Comparison of ENCODE assay signal across 25 cellular contexts in genomic region chr15:71042356-71042922, GRCh38.
DNase-seq lines count a peak whose midpoint lies in the region; ATAC-seq, FAIRE-seq and TF ChIP-seq lines count a peak whose summit lies in the region.
"Had no signal": no experiment of that assay in that cellular context is flagged by ENCODE, and none has a peak within 500 bp of the region (broad histone marks: within the 10 kb centered on the region; RNA-seq: fewer than 3 reads in every experiment).

No MANE protein-coding gene starts in this region.

- H3K27me3 Mint-ChIP-seq in osteocyte (ENCODE audit: unreplicated experiment) = no peaks in the 10 kb centered on the region

- H3K9ac ChIP-seq in HUES6 (ENCODE audit: low read length) = no peak overlapping the region

- DNase-seq in bronchial epithelial cell (ENCODE audit: low read depth) (peak; percentile 35), iris pigment epithelial cell (ENCODE audit: low read depth) (peak; percentile 47), urothelium cell line (ENCODE audit: low spot score) (no peak), osteocyte (ENCODE audit: extremely low spot score, unreplicated experiment) (no peak), suprapubic skin (ENCODE audit: low spot score in 2 of 2) (no peak)
- DNase-seq: DMS53, EL, Kasumi-1, MG63, NCI-H1417, NCI-H1694 treated with DMSO at 0.1 percent for 48 hours, NCI-H2081 treated with DMSO at 0.1 percent for 48 hours, NCI-H2171 treated with DMSO at 0.1 percent for 48 hours, NCI-H524 treated with DMSO at 0.1 percent for 48 hours, NCI-H82, SJCRH30 had no signal

- TF ChIP-seq POLR2A in suprapubic skin (IDR thresholded peaks at IDR 0.05) = no peak

- no peaks in the 10 kb centered on the region for H3K36me3 Mint-ChIP-seq in osteocyte (ENCODE audit: unreplicated experiment)
- H3K36me3 Mint-ChIP-seq: CD14-positive monocyte had no signal

- H3K4me3 ChIP-seq in ACC112 (ENCODE audit: low read depth, low read length) (no peak overlapping the region), HUES6 (ENCODE audit: low read depth, low read length) (no peak overlapping the region), bronchial epithelial cell (ENCODE audit: low read depth, low read length) (no peak overlapping the region), suprapubic skin (no peak overlapping the region)
- H3K4me3 ChIP-seq: GM23338, HAP-1, MG63, SJCRH30 had no signal

- FAIRE-seq in bronchial epithelial cell (lab: Jason Lieb, UNC) (no peak), urothelium cell line (lab: Jason Lieb, UNC) (no peak)
- FAIRE-seq: D721Med had no signal

- WGBS in suprapubic skin = 79% methylated on average over 3 of the region's 3 CpGs

- H3K27ac ChIP-seq in ACC112 (ENCODE audit: low read depth, low read length) (peak overlapping the region; percentile 71), HUES6 (ENCODE audit: low read depth, low read length) (0 out of 2 replicates have a peak overlapping the region, but pooled peaks have one; percentile 38), suprapubic skin (no peak overlapping the region)
- H3K27ac ChIP-seq: SJCRH30 had no signal

- TF ChIP-seq EP300 in suprapubic skin (IDR thresholded peaks at IDR 0.05) = no peak

- TF ChIP-seq CTCF in bronchial epithelial cell (IDR thresholded peaks at IDR 0.05; ENCODE audit: insufficient read depth, low read length, severe bottlenecking) = no peak
- no peak for TF ChIP-seq CTCF in osteocyte (IDR thresholded peaks at IDR 0.05)
- no peak for TF ChIP-seq CTCF in suprapubic skin (IDR thresholded peaks at IDR 0.05)

- no peak for ATAC-seq in GM21825 (IDR thresholded peaks at IDR 0.05; ENCODE audit: unreplicated experiment)
- ATAC-seq: GM23338, Panc1 had no signal

- H3K4me1 ChIP-seq in ACC112 (ENCODE audit: control insufficient read depth, insufficient read depth, low read length, unreplicated experiment) = peaks cover 28% of the 10 kb centered on the region
- peaks cover 8% of the 10 kb centered on the region; the same call in 1 of the 2 replicates for H3K4me1 ChIP-seq in HUES6 (ENCODE audit: control insufficient read depth, insufficient read depth, low read length)
- H3K4me1 ChIP-seq in suprapubic skin = peaks cover 5% of the 10 kb centered on the region
- H3K4me1 ChIP-seq: HAP-1, SJCRH30 had no signal

- H3K79me2 ChIP-seq in ACC112 (ENCODE audit: control insufficient read depth, insufficient read depth, low read length, unreplicated experiment) = no peaks in the 10 kb centered on the region

- H3K27ac Mint-ChIP-seq in osteocyte (ENCODE audit: unreplicated experiment) = no peak overlapping the region
- H3K27ac Mint-ChIP-seq: B cell, CD14-positive monocyte, GM23338 had no signal

- no peak overlapping the region for H3K4me3 Mint-ChIP-seq in osteocyte (ENCODE audit: unreplicated experiment)
- H3K4me3 Mint-ChIP-seq: B cell, CD14-positive monocyte, GM23338 had no signal

- H3K4me1 Mint-ChIP-seq in osteocyte (ENCODE audit: unreplicated experiment) = no peaks in the 10 kb centered on the region
- H3K4me1 Mint-ChIP-seq: B cell, CD14-positive monocyte had no signal

- H3K27me3 ChIP-seq in ACC112 (ENCODE audit: insufficient read depth, low read length) = no peaks in the 10 kb centered on the region
- H3K27me3 ChIP-seq in HUES6 (ENCODE audit: control insufficient read depth, insufficient read depth, low read length) = no peaks in the 10 kb centered on the region
- H3K27me3 ChIP-seq in bronchial epithelial cell (ENCODE audit: control insufficient read depth, insufficient read depth, low read length) = no peaks in the 10 kb centered on the region
- H3K27me3 ChIP-seq in suprapubic skin = no peaks in the 10 kb centered on the region
- H3K27me3 ChIP-seq: MG63, SJCRH30 had no signal

- no peak overlapping the region for H2AFZ ChIP-seq in ACC112 (ENCODE audit: low read length, unreplicated experiment)
- H2AFZ ChIP-seq: GM23338 had no signal

- 0 out of 2 replicates have a peak, but pooled peaks cover 3% of the 10 kb centered on the region for H3K36me3 ChIP-seq in ACC112 (ENCODE audit: insufficient read depth, low read length)
- H3K36me3 ChIP-seq in HUES6 (ENCODE audit: control insufficient read depth, insufficient read depth, low read length) = no peaks in the 10 kb centered on the region
- no peaks in the 10 kb centered on the region for H3K36me3 ChIP-seq in bronchial epithelial cell (ENCODE audit: control insufficient read depth, insufficient read depth, low read length)
- H3K36me3 ChIP-seq in suprapubic skin = no peaks in the 10 kb centered on the region
- H3K36me3 ChIP-seq: HAP-1, MG63, SJCRH30 had no signal

- H3K9me3 ChIP-seq in HUES6 (ENCODE audit: control insufficient read depth, insufficient read depth, low read depth, low read length) (no peaks in the 10 kb centered on the region), suprapubic skin (no peaks in the 10 kb centered on the region)
- H3K9me3 ChIP-seq: HAP-1, SJCRH30 had no signal

- H3K9me3 Mint-ChIP-seq in osteocyte (ENCODE audit: unreplicated experiment) = no peaks in the 10 kb centered on the region
- H3K9me3 Mint-ChIP-seq: CD14-positive monocyte, GM23338 had no signal

Comparison
In these comparisons a context has a peak if more than half of its experiments do, and no peak if none do; other contexts are left out.
1. DNase-seq: peak in bronchial epithelial cell (single experiment) and iris pigment epithelial cell (single experiment); none in urothelium cell line (single experiment), osteocyte (single experiment) and suprapubic skin (0 of 2).